In genomic region chr3:172813462-172813861, GRCh38 we compare ENCODE assay signal across 5 cellular contexts.
"Had no signal": no experiment of that assay in that cellular context is flagged by ENCODE, and none has a peak within 500 bp of the region (broad histone marks: within the 10 kb centered on the region; RNA-seq: fewer than 3 reads in every experiment).

No MANE protein-coding gene starts in this region.

- H3K27ac ChIP-seq: HL-60 had no signal

- H3K4me3 ChIP-seq: K562 had no signal

- ATAC-seq: K562 had no signal

- DNase-seq: KBM-7, KG1 had no signal

- FAIRE-seq: HTR-8/SVneo, K562 had no signal
